Comparison of ENCODE assay signal across 1 cellular context in the genomic region with DNA sequence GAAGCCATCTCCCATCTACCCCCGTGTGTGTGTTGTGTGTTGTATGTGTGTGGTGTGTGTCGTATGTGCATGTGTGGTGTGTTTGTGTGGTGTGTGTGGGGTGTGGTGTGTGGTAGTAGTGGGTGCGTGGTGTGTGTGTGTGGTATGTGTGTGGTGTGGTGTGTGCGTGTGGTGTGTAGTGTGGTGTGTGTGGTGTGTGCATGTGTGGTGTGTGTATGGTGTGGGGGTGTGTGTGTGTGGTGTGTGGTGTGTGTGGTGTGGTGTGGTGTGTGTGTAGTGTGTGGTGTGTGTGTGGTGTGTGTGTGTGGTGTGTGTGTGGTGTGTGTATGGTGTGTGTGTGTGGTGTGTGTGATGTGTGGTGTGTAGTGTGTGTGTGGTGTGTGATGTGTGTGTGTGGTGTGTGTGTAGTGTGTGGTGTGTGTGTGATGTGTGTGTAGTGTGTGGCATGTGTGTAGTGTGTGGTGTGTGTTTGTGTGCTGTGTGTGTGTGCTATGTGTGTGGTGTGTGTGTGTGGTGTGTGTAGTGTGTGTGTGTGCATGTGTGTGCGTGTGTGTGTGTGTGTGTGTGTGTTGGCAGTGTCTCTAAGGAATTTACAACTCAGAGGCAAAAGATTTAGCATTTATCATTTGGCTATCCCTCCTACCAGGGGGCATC.
TF ChIP-seq lines count a peak whose summit lies in the region.

No MANE protein-coding gene starts in this region.

TF ChIP-seq in GM12878, 131 proteins besides CTCF, POLR2A, EP300 and RAD21:
- TF ChIP-seq NBN (IDR thresholded peaks at IDR 0.05) (no peak), WRNIP1 (IDR thresholded peaks at IDR 0.05; ENCODE audit: borderline replicate concordance, low read depth, low read length) (no peak), STAT3 (IDR thresholded peaks at IDR 0.05; ENCODE audit: low read depth, low read length) (no peak), PML (IDR thresholded peaks at IDR 0.05; ENCODE audit: low read length) (no peak), KDM1A (IDR thresholded peaks at IDR 0.05; ENCODE audit: borderline replicate concordance) (no peak), ATF7 (IDR thresholded peaks at IDR 0.05; ENCODE audit: low read depth) (no peak), ZNF217 (IDR thresholded peaks at IDR 0.05) (no peak), FOXM1 (IDR thresholded peaks at IDR 0.05; ENCODE audit: low read depth, low read length) (no peak), ETV6 (conservative IDR thresholded peaks at IDR 0.05 in 1 of 2, IDR thresholded peaks at IDR 0.05 in 1 of 2; ENCODE audit: borderline replicate concordance in 1 of 2, low read depth in 1 of 2) (no peak), CBX5 (IDR thresholded peaks at IDR 0.05; ENCODE audit: low read depth) (no peak), EED (IDR thresholded peaks at IDR 0.05; ENCODE audit: low read depth) (no peak), TCF12 (IDR thresholded peaks at IDR 0.05; ENCODE audit: low read depth, low read length) (no peak), ZNF384 (IDR thresholded peaks at IDR 0.05; ENCODE audit: borderline replicate concordance, low read depth, low read length) (no peak), EGR1 (IDR thresholded peaks at IDR 0.05; ENCODE audit: borderline replicate concordance in 1 of 2, low read depth in 2 of 2, low read length in 2 of 2) (no peak)
- TF ChIP-seq, protein P1, sequence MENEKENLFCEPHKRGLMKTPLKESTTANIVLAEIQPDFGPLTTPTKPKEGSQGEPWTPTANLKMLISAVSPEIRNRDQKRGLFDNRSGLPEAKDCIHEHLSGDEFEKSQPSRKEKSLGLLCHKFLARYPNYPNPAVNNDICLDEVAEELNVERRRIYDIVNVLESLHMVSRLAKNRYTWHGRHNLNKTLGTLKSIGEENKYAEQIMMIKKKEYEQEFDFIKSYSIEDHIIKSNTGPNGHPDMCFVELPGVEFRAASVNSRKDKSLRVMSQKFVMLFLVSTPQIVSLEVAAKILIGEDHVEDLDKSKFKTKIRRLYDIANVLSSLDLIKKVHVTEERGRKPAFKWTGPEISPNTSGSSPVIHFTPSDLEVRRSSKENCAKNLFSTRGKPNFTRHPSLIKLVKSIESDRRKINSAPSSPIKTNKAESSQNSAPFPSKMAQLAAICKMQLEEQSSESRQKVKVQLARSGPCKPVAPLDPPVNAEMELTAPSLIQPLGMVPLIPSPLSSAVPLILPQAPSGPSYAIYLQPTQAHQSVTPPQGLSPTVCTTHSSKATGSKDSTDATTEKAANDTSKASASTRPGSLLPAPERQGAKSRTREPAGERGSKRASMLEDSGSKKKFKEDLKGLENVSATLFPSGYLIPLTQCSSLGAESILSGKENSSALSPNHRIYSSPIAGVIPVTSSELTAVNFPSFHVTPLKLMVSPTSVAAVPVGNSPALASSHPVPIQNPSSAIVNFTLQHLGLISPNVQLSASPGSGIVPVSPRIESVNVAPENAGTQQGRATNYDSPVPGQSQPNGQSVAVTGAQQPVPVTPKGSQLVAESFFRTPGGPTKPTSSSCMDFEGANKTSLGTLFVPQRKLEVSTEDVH (IDR thresholded peaks at IDR 0.05; ENCODE audit: low read depth, partially characterized antibody) = no peak
- TF ChIP-seq, protein P2, sequence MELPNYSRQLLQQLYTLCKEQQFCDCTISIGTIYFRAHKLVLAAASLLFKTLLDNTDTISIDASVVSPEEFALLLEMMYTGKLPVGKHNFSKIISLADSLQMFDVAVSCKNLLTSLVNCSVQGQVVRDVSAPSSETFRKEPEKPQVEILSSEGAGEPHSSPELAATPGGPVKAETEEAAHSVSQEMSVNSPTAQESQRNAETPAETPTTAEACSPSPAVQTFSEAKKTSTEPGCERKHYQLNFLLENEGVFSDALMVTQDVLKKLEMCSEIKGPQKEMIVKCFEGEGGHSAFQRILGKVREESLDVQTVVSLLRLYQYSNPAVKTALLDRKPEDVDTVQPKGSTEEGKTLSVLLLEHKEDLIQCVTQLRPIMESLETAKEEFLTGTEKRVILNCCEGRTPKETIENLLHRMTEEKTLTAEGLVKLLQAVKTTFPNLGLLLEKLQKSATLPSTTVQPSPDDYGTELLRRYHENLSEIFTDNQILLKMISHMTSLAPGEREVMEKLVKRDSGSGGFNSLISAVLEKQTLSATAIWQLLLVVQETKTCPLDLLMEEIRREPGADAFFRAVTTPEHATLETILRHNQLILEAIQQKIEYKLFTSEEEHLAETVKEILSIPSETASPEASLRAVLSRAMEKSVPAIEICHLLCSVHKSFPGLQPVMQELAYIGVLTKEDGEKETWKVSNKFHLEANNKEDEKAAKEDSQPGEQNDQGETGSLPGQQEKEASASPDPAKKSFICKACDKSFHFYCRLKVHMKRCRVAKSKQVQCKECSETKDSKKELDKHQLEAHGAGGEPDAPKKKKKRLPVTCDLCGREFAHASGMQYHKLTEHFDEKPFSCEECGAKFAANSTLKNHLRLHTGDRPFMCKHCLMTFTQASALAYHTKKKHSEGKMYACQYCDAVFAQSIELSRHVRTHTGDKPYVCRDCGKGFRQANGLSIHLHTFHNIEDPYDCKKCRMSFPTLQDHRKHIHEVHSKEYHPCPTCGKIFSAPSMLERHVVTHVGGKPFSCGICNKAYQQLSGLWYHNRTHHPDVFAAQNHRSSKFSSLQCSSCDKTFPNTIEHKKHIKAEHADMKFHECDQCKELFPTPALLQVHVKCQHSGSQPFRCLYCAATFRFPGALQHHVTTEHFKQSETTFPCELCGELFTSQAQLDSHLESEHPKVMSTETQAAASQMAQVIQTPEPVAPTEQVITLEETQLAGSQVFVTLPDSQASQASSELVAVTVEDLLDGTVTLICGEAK (IDR thresholded peaks at IDR 0.05; ENCODE audit: borderline replicate concordance) = no peak
- TF ChIP-seq, protein P3, sequence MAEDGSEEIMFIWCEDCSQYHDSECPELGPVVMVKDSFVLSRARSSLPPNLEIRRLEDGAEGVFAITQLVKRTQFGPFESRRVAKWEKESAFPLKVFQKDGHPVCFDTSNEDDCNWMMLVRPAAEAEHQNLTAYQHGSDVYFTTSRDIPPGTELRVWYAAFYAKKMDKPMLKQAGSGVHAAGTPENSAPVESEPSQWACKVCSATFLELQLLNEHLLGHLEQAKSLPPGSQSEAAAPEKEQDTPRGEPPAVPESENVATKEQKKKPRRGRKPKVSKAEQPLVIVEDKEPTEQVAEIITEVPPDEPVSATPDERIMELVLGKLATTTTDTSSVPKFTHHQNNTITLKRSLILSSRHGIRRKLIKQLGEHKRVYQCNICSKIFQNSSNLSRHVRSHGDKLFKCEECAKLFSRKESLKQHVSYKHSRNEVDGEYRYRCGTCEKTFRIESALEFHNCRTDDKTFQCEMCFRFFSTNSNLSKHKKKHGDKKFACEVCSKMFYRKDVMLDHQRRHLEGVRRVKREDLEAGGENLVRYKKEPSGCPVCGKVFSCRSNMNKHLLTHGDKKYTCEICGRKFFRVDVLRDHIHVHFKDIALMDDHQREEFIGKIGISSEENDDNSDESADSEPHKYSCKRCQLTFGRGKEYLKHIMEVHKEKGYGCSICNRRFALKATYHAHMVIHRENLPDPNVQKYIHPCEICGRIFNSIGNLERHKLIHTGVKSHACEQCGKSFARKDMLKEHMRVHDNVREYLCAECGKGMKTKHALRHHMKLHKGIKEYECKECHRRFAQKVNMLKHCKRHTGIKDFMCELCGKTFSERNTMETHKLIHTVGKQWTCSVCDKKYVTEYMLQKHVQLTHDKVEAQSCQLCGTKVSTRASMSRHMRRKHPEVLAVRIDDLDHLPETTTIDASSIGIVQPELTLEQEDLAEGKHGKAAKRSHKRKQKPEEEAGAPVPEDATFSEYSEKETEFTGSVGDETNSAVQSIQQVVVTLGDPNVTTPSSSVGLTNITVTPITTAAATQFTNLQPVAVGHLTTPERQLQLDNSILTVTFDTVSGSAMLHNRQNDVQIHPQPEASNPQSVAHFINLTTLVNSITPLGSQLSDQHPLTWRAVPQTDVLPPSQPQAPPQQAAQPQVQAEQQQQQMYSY (CRISPR knock-in tag; IDR thresholded peaks at IDR 0.05) = no peak
- TF ChIP-seq, protein P4, sequence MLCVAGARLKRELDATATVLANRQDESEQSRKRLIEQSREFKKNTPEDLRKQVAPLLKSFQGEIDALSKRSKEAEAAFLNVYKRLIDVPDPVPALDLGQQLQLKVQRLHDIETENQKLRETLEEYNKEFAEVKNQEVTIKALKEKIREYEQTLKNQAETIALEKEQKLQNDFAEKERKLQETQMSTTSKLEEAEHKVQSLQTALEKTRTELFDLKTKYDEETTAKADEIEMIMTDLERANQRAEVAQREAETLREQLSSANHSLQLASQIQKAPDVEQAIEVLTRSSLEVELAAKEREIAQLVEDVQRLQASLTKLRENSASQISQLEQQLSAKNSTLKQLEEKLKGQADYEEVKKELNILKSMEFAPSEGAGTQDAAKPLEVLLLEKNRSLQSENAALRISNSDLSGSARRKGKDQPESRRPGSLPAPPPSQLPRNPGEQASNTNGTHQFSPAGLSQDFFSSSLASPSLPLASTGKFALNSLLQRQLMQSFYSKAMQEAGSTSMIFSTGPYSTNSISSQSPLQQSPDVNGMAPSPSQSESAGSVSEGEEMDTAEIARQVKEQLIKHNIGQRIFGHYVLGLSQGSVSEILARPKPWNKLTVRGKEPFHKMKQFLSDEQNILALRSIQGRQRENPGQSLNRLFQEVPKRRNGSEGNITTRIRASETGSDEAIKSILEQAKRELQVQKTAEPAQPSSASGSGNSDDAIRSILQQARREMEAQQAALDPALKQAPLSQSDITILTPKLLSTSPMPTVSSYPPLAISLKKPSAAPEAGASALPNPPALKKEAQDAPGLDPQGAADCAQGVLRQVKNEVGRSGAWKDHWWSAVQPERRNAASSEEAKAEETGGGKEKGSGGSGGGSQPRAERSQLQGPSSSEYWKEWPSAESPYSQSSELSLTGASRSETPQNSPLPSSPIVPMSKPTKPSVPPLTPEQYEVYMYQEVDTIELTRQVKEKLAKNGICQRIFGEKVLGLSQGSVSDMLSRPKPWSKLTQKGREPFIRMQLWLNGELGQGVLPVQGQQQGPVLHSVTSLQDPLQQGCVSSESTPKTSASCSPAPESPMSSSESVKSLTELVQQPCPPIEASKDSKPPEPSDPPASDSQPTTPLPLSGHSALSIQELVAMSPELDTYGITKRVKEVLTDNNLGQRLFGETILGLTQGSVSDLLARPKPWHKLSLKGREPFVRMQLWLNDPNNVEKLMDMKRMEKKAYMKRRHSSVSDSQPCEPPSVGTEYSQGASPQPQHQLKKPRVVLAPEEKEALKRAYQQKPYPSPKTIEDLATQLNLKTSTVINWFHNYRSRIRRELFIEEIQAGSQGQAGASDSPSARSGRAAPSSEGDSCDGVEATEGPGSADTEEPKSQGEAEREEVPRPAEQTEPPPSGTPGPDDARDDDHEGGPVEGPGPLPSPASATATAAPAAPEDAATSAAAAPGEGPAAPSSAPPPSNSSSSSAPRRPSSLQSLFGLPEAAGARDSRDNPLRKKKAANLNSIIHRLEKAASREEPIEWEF (IDR thresholded peaks at IDR 0.05; ENCODE audit: insufficient replicate concordance, low read depth, low read length) = no peak
TF ChIP-seq in GM12878: peak in this region for 0.
